In the genomic region with DNA sequence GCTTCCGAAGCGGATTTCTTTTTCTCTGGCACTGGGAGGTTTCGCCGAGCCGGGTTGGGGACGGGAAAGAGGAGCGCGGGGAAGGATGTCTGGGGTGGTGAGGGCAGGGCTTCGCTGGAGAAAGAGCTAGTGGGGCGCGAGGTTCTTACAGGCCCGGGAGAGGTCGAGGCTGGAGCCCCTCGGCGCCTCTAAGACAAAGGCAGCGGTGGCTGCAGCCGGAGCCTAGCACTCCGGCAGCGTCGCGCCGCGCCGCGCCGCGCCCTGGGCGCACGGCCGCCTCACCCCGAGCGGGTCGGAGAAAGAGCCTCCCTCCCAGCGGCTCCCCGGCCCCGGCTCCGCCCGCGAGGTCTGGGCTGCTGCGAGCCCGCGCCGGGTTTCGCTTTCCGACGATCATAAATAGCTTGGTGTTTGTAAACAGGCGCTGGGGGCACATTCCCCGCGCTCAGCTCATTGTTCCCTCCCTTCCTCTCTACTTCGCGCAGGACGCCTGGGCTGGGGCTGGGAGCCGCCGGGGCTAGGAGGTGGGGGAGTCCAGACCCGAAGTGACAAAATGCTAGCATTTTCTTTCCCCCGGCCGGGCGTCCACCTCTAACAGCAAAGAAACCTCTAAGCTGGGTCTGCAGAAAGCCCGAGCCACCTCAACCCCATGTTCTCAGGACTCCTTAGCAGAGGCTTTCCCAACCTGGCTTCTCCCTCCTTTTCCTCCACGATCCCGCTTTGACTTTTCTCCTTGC, we compare ENCODE assay signal across 8 cellular contexts. TPM values are rescaled to one million over a fixed set of nuclear protein-coding genes. Genes with fewer than 3 reads are reported as not detected.
DNase-seq lines count a peak whose midpoint lies in the region; ATAC-seq and TF ChIP-seq lines count a peak whose summit lies in the region.

No MANE protein-coding gene starts in this region.

- H3K36me3 ChIP-seq in ACC112 (ENCODE audit: insufficient read depth, low read length) (no peaks in the 10 kb centered on the region), upper lobe of right lung (no peaks in the 10 kb centered on the region)

- H2AFZ ChIP-seq in ACC112 (ENCODE audit: low read length, unreplicated experiment), result peak overlapping the region; percentile 93

- no peaks in the 10 kb centered on the region for H3K27me3 ChIP-seq in ACC112 (ENCODE audit: insufficient read depth, low read length)
- peaks cover 93% of the 10 kb centered on the region for H3K27me3 ChIP-seq in mononuclear cell (ENCODE audit: insufficient read depth, low read length)
- peaks cover 24% of the 10 kb centered on the region for H3K27me3 ChIP-seq in upper lobe of right lung

- H3K4me1 ChIP-seq in ACC112 (ENCODE audit: control insufficient read depth, insufficient read depth, low read length, unreplicated experiment) (no peaks in the 10 kb centered on the region), mononuclear cell (ENCODE audit: insufficient read depth, low read length) (peaks cover 39% of the 10 kb centered on the region), upper lobe of right lung (peaks cover 4% of the 10 kb centered on the region)

- peak overlapping the region; percentile 72 for H3K27ac ChIP-seq in ACC112 (ENCODE audit: low read depth, low read length)
- peak overlapping the region; percentile 85 for H3K27ac ChIP-seq in epithelial cell of prostate
- peak overlapping the region; percentile 93 for H3K27ac ChIP-seq in upper lobe of right lung

- intact Hi-C loops in upper lobe of right lung (cut with DNase I), result no loop called here

- H3K4me3 ChIP-seq in ACC112 (ENCODE audit: low read depth, low read length) (peak overlapping the region; percentile 96), mononuclear cell (ENCODE audit: low read length) (peak overlapping the region; percentile 39), upper lobe of right lung (peak overlapping the region; percentile 67)
- H3K4me3 ChIP-seq in Jurkat, Clone E6-1 (ENCODE audit: low read length), result peak overlapping the region; percentile 48

- peaks cover 36% of the 10 kb centered on the region for H3K79me2 ChIP-seq in ACC112 (ENCODE audit: control insufficient read depth, insufficient read depth, low read length, unreplicated experiment)

- ATAC-seq in SK-N-SH treated with all-trans-retinoic acid at 6 μM for 48 hours (peak; percentile 42), upper lobe of right lung (peak; percentile 65), HG03457 (IDR thresholded peaks at IDR 0.05; ENCODE audit: unreplicated experiment) (no peak)

- TF ChIP-seq CTCF in upper lobe of right lung (IDR thresholded peaks at IDR 0.05), result no peak

- peak; percentile 65 for DNase-seq in GM03348 (ENCODE audit: low spot score)
- DNase-seq in Jurkat, Clone E6-1 (ENCODE audit: low read depth, low spot score), result peak; percentile 12
- no peak for DNase-seq in epithelial cell of prostate (ENCODE audit: low read depth, low spot score)
- DNase-seq in upper lobe of right lung, result peak; percentile 78

- H3K9me3 ChIP-seq in mononuclear cell (ENCODE audit: low read depth, low read length) (no peaks in the 10 kb centered on the region), upper lobe of right lung (no peaks in the 10 kb centered on the region)

TF ChIP-seq in SK-N-SH treated with all-trans-retinoic acid at 6 μM for 48 hours, 23 proteins besides CTCF, POLR2A, EP300 and RAD21:
- no peak for TF ChIP-seq ISL1 (CRISPR knock-in tag; IDR thresholded peaks at IDR 0.05)
- no peak for TF ChIP-seq ESRRG (CRISPR knock-in tag; IDR thresholded peaks at IDR 0.05)
- TF ChIP-seq ZNF8 (CRISPR knock-in tag; IDR thresholded peaks at IDR 0.05), result no peak
- no peak for TF ChIP-seq ZC3H10 (CRISPR knock-in tag; IDR thresholded peaks at IDR 0.05)

RNA-seq across cellular contexts. Expression of a gene that starts 0.8 kb away (rescaled TPM):
- not detected for polyA plus RNA-seq in Jurkat, Clone E6-1 (2012; ENCODE audit: insufficient read depth, insufficient read length)
- total RNA-seq in mononuclear cell, result 4.9 TPM
- 48.0 TPM for total RNA-seq in upper lobe of right lung

Comparison
In these comparisons a context has a peak if more than half of its experiments do, and no peak if none do; other contexts are left out.
1. H3K4me3 ChIP-seq: peak in every context shown above with its lines; median percentile 96 in ACC112; 67 in upper lobe of right lung; 48 in Jurkat, Clone E6-1; 39 in mononuclear cell.